ENCODE assay signal across 26 cellular contexts in the genomic region with DNA sequence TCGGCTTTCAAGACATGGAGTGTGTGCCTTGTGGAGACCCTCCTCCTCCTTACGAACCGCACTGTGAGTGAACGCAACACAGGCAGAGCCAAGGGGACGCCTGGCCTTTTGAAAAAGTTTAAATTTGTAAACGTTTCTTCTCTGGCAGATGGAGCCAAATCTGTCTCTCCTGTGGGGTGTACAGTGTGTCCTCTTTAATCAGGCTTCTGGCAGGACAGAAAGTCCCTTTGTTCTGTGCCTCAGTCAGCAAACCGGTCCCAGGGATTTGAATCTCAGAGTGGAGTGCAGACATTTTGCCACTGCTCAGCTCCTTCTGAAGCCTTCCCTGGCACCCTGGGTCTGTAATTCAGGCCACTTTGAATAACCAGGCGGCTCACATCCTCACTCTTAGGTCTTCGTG. TPM values are rescaled to one million over a fixed set of nuclear protein-coding genes. Genes with fewer than 3 reads are reported as not detected.
DNase-seq lines count a peak whose midpoint lies in the region; ATAC-seq and TF ChIP-seq lines count a peak whose summit lies in the region.
"Had no signal": no experiment of that assay in that cellular context is flagged by ENCODE, and none has a peak within 500 bp of the region (broad histone marks: within the 10 kb centered on the region; RNA-seq: fewer than 3 reads in every experiment).

No MANE protein-coding gene starts in this region.

- peak overlapping the region; percentile 30 to 95 (median 86) for H3K27ac Mint-ChIP-seq in brain
- H3K27ac Mint-ChIP-seq: activated CD4-positive, alpha-beta memory T cell treated with anti-CD3 and anti-CD28 coated beads for 36 hours; activated naive CD4-positive, alpha-beta T cell treated with anti-CD3 and anti-CD28 coated beads, Interleukin-2, amount 50 U/mL, for 72 hours; activated T-helper 17 cell treated with anti-CD3 and anti-CD28 coated beads, Interleukin-2, amount 50 U/mL, for 72 hours; dendritic cell treated with granulocyte-macrophage colony-stimulating factor and Interleukin-4, amounts not matched to agents 40 ng/mL and 50 ng/mL, for 4 days; natural killer cell treated with Interleukin-12 subunit alpha and Interleukin-12 subunit beta and Interleukin-15 and Interleukin-18, amount 100 ng/mL, for 72 hours; stimulated activated naive B cell treated with anti-CD40 and anti-IgM and Interleukin-4, amounts not matched to agents 10 μg/mL and 1 μg/mL and 100 μg/mL, for 72 hours had no signal

- DNase-seq in Right ventricle myocardium superior (no peak), midbrain (lab: John Stamatoyannopoulos, UW) (peak; percentile 52), superior temporal gyrus (ENCODE audit: extremely low spot score) (peak; percentile 41), NCI-H524 (lab: John Stamatoyannopoulos, UW) (no peak), activated T-cell treated with anti-CD3 and anti-CD28 coated beads for 4 hours (no peak)
- DNase-seq: activated CD4-positive, alpha-beta memory T cell treated with anti-CD3 and anti-CD28 coated beads for 36 hours; activated CD4-positive, CD25-positive, alpha-beta regulatory T cell; activated CD8-positive, alpha-beta memory T cell treated with anti-CD3 and anti-CD28 coated beads, Interleukin-2, amount 50 U/mL, for 4 hours; CD4-positive, CD25-positive, alpha-beta regulatory T cell; mucosa of descending colon; NCI-H1092 treated with DMSO at 0.1 percent for 48 hours; NCI-H187 treated with DMSO at 0.1 percent for 48 hours; NCI-H2227 treated with DMSO at 0.1 percent for 48 hours; NCI-H774; sigmoid colon; stimulated activated CD4-positive, alpha-beta T cell treated with anti-CD3 and anti-CD28 coated beads, Interleukin-15, amount 100 ng/mL, for 24 hours; stimulated activated naive B cell treated with anti-CD40 and anti-IgM and Interleukin-4, amounts not matched to agents 10 μg/mL and 1 μg/mL and 100 μg/mL, for 72 hours; T-helper 1 cell had no signal

- ATAC-seq in Right ventricle myocardium superior (ENCODE audit: poor library complexity) (peak; percentile 71), HG02610 (IDR thresholded peaks at IDR 0.05; ENCODE audit: unreplicated experiment) (no peak), GM21526 (IDR thresholded peaks at IDR 0.05; ENCODE audit: low FRiP score, unreplicated experiment) (no peak)
- ATAC-seq: activated naive CD4-positive, alpha-beta T cell treated with anti-CD3 and anti-CD28 coated beads, Interleukin-2, amount 50 U/mL, for 72 hours; activated T-helper 17 cell treated with anti-CD3 and anti-CD28 coated beads, Interleukin-2, amount 50 U/mL, for 72 hours; gastroesophageal sphincter; mucosa of descending colon; natural killer cell treated with Interleukin-12 subunit alpha and Interleukin-12 subunit beta and Interleukin-15 and Interleukin-18, amount 100 ng/mL, for 72 hours; stimulated activated naive B cell treated with anti-CD40 and anti-IgM and Interleukin-4, amounts not matched to agents 10 μg/mL and 1 μg/mL and 100 μg/mL, for 72 hours had no signal

- peaks cover 28% of the 10 kb centered on the region for H3K36me3 Mint-ChIP-seq in brain
- H3K36me3 Mint-ChIP-seq: activated CD4-positive, alpha-beta memory T cell treated with anti-CD3 and anti-CD28 coated beads for 36 hours; activated naive CD4-positive, alpha-beta T cell treated with anti-CD3 and anti-CD28 coated beads, Interleukin-2, amount 50 U/mL, for 72 hours; CD4-positive, CD25-positive, alpha-beta regulatory T cell; natural killer cell treated with Interleukin-12 subunit alpha and Interleukin-12 subunit beta and Interleukin-15 and Interleukin-18, amount 100 ng/mL, for 72 hours; stimulated activated naive B cell treated with anti-CD40 and anti-IgM and Interleukin-4, amounts not matched to agents 10 μg/mL and 1 μg/mL and 100 μg/mL, for 72 hours had no signal

- intact Hi-C loops in Right ventricle myocardium superior (cut with DNase I): no loop called here

- peak overlapping the region in 3 of 5 experiments; percentile 32 to 63 (median 36) for H3K4me3 Mint-ChIP-seq in brain
- H3K4me3 Mint-ChIP-seq: activated CD4-positive, alpha-beta memory T cell treated with anti-CD3 and anti-CD28 coated beads for 36 hours; activated T-helper 17 cell treated with anti-CD3 and anti-CD28 coated beads, Interleukin-2, amount 50 U/mL, for 72 hours; CD4-positive, CD25-positive, alpha-beta regulatory T cell; dendritic cell treated with granulocyte-macrophage colony-stimulating factor and Interleukin-4, amounts not matched to agents 40 ng/mL and 50 ng/mL, for 4 days; natural killer cell treated with Interleukin-12 subunit alpha and Interleukin-12 subunit beta and Interleukin-15 and Interleukin-18, amount 100 ng/mL, for 72 hours; stimulated activated naive B cell treated with anti-CD40 and anti-IgM and Interleukin-4, amounts not matched to agents 10 μg/mL and 1 μg/mL and 100 μg/mL, for 72 hours had no signal

- peaks cover 39% of the 10 kb centered on the region for H3K4me1 Mint-ChIP-seq in brain
- H3K4me1 Mint-ChIP-seq: activated T-helper 17 cell treated with anti-CD3 and anti-CD28 coated beads, Interleukin-2, amount 50 U/mL, for 72 hours; stimulated activated naive B cell treated with anti-CD40 and anti-IgM and Interleukin-4, amounts not matched to agents 10 μg/mL and 1 μg/mL and 100 μg/mL, for 72 hours had no signal

- peaks cover 0 to 7% (median 4%) of the 10 kb centered on the region in 5 experiments for H3K9me3 Mint-ChIP-seq in brain
- H3K9me3 Mint-ChIP-seq: activated CD4-positive, alpha-beta memory T cell treated with anti-CD3 and anti-CD28 coated beads for 36 hours; activated naive CD4-positive, alpha-beta T cell treated with anti-CD3 and anti-CD28 coated beads, Interleukin-2, amount 50 U/mL, for 72 hours; activated T-helper 17 cell treated with anti-CD3 and anti-CD28 coated beads, Interleukin-2, amount 50 U/mL, for 72 hours; CD4-positive, CD25-positive, alpha-beta regulatory T cell; natural killer cell treated with Interleukin-12 subunit alpha and Interleukin-12 subunit beta and Interleukin-15 and Interleukin-18, amount 100 ng/mL, for 72 hours; stimulated activated naive B cell treated with anti-CD40 and anti-IgM and Interleukin-4, amounts not matched to agents 10 μg/mL and 1 μg/mL and 100 μg/mL, for 72 hours had no signal

- H3K27me3 Mint-ChIP-seq in brain: no peaks in the 10 kb centered on the region
- H3K27me3 Mint-ChIP-seq: dendritic cell treated with granulocyte-macrophage colony-stimulating factor and Interleukin-4, amounts not matched to agents 40 ng/mL and 50 ng/mL, for 4 days had no signal

- no peak for TF ChIP-seq CTCF in brain (conservative IDR thresholded peaks at IDR 0.05)

RNA-seq across cellular contexts. Expression of a gene that starts 56.5 kb away (rescaled TPM):
- 2.6 TPM for polyA plus RNA-seq in brain (ENCODE audit: insufficient read depth, low read depth, low replicate concordance)
- total RNA-seq in Right ventricle myocardium superior: 30.2 TPM
- total RNA-seq: activated CD4-positive, alpha-beta memory T cell treated with anti-CD3 and anti-CD28 coated beads for 36 hours; activated naive CD4-positive, alpha-beta T cell treated with anti-CD3 and anti-CD28 coated beads, Interleukin-2, amount 50 U/mL, for 72 hours had no signal

Comparison
In these comparisons a context has a peak if more than half of its experiments do, and no peak if none do; other contexts are left out.
1. DNase-seq: peak in midbrain (single experiment) and superior temporal gyrus (single experiment); none in Right ventricle myocardium superior (single experiment), NCI-H524 (0 of 2) and activated T-cell treated with anti-CD3 and anti-CD28 coated beads for 4 hours (single experiment).